ENCODE assay signal across 27 cellular contexts in the genomic region with DNA sequence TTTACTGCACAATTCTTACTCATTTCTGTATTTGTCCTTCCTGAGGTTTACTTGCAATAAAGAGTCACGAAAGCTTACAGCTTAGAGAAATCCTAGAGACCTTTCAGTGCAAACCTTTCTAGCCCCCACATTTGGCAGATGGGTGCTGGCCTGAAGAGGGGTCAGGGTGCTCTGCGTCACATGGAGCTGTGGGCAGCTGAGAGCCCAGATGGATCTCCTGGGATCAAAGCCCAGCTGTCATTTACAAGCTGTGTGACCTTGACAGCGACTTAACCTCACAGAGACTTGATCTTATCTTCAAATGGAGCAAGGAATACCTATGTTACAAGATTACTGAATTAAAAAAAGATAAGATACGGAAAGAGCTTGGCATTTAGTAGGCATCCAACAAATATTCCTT.
"Had no signal": no experiment of that assay in that cellular context is flagged by ENCODE, and none has a peak within 500 bp of the region (broad histone marks: within the 10 kb centered on the region; RNA-seq: fewer than 3 reads in every experiment).

No MANE protein-coding gene starts in this region.

- H3K27me3 Mint-ChIP-seq: activated CD4-positive, alpha-beta T cell treated with anti-CD3 and anti-CD28 coated beads, Interleukin-2, amount 10 ng/mL, durations not matched to agents 24 days and 14 days; activated naive CD8-positive, alpha-beta T cell treated with anti-CD3 and anti-CD28 coated beads, Interleukin-2, amount 50 U/mL, for 24 hours had no signal

- H3K27me3 ChIP-seq: brain microvascular endothelial cell, cardiac muscle cell had no signal

- H3K4me3 ChIP-seq: cardiac muscle cell had no signal

- H3K36me3 Mint-ChIP-seq: activated CD8-positive, alpha-beta memory T cell treated with anti-CD3 and anti-CD28 coated beads, Interleukin-2, amount 10 ng/mL, durations not matched to agents 7 days and 5 days; activated naive CD4-positive, alpha-beta T cell treated with anti-CD3 and anti-CD28 coated beads, Interleukin-2, amount 50 U/mL, for 72 hours had no signal

- DNase-seq: activated B cell treated with CpG ODN at 0.5 μM for 24 hours; activated CD4-positive, alpha-beta T cell treated with anti-CD3 and anti-CD28 coated beads for 1 hour; activated CD4-positive, alpha-beta T cell treated with anti-CD3 and anti-CD28 coated beads, Interleukin-2, amount 10 ng/mL, durations not matched to agents 24 days and 14 days; activated CD4-positive, alpha-beta T cell treated with anti-CD3 and anti-CD28 coated beads, Interleukin-2, amount 50 U/mL, for 48 hours; activated CD8-positive, alpha-beta memory T cell treated with anti-CD3 and anti-CD28 coated beads, Interleukin-2, amount 10 ng/mL, durations not matched to agents 7 days and 5 days; activated effector memory CD4-positive, alpha-beta T cell treated with anti-CD3 and anti-CD28 coated beads, Interleukin-2, amount 50 U/mL, for 16 hours; activated naive CD4-positive, alpha-beta T cell treated with Interleukin-2 at 50 U/mL for 16 hours; activated naive CD8-positive, alpha-beta T cell treated with anti-CD3 and anti-CD28 coated beads, Interleukin-2, amount 50 U/mL, for 24 hours; activated T-cell treated with anti-CD3 and anti-CD28 coated beads, Interleukin-2, amount 50 U/mL, for 24 hours; amygdala; brain microvascular endothelial cell; cerebellar nuclear complex; Karpas-422; MM.1S; NCI-H1105 treated with DMSO at 0.1 percent for 48 hours; NCI-H1436 treated with DMSO at 0.1 percent for 48 hours; NCI-H187 treated with DMSO at 0.1 percent for 48 hours; NCI-H2081 treated with DMSO at 0.1 percent for 48 hours; NCI-H446; NCI-H526; PC-3; SHP77 treated with DMSO at 0.1 percent for 48 hours; T-helper 17 cell; T-helper 9 cell had no signal

- H3K27ac ChIP-seq: brain microvascular endothelial cell, cardiac muscle cell had no signal

- H3K36me3 ChIP-seq: brain microvascular endothelial cell, cardiac muscle cell had no signal

- ATAC-seq: activated CD8-positive, alpha-beta memory T cell treated with anti-CD3 and anti-CD28 coated beads, Interleukin-2, amount 10 ng/mL, durations not matched to agents 7 days and 5 days; activated naive CD4-positive, alpha-beta T cell treated with anti-CD3 and anti-CD28 coated beads, Interleukin-2, amount 50 U/mL, for 72 hours; activated naive CD8-positive, alpha-beta T cell treated with anti-CD3 and anti-CD28 coated beads, Interleukin-2, amount 50 U/mL, for 24 hours; PC-3; T-helper 17 cell had no signal

- H3K27ac Mint-ChIP-seq: activated B cell treated with CpG ODN at 0.5 μM for 24 hours; activated CD4-positive, alpha-beta T cell treated with anti-CD3 and anti-CD28 coated beads, Interleukin-2, amount 10 ng/mL, durations not matched to agents 24 days and 14 days; activated CD8-positive, alpha-beta memory T cell treated with anti-CD3 and anti-CD28 coated beads, Interleukin-2, amount 10 ng/mL, durations not matched to agents 7 days and 5 days; activated naive CD4-positive, alpha-beta T cell treated with anti-CD3 and anti-CD28 coated beads, Interleukin-2, amount 50 U/mL, for 72 hours; activated naive CD8-positive, alpha-beta T cell treated with anti-CD3 and anti-CD28 coated beads, Interleukin-2, amount 50 U/mL, for 24 hours; activated T-cell treated with anti-CD3 and anti-CD28 coated beads, Interleukin-2, amount 50 U/mL, for 24 hours; activated T-helper 1 cell treated with anti-CD3 and anti-CD28 coated beads, Interleukin-12 subunit alpha, Interleukin-12 subunit beta, Interleukin-2, Interleukin-4 antibody, amounts not matched to agents 30 ng/mL and 10 ng/mL and 1 ng/mL, durations not matched to agents 14 hours and 24 hours and 36 hours; T-helper 17 cell had no signal

- H3K4me1 Mint-ChIP-seq: activated B cell treated with CpG ODN at 0.5 μM for 24 hours; activated CD4-positive, alpha-beta T cell treated with anti-CD3 and anti-CD28 coated beads, Interleukin-2, amount 10 ng/mL, durations not matched to agents 24 days and 14 days; activated CD8-positive, alpha-beta memory T cell treated with anti-CD3 and anti-CD28 coated beads, Interleukin-2, amount 10 ng/mL, durations not matched to agents 7 days and 5 days; activated naive CD8-positive, alpha-beta T cell treated with anti-CD3 and anti-CD28 coated beads, Interleukin-2, amount 50 U/mL, for 24 hours; T-helper 17 cell had no signal

- H3K9me3 Mint-ChIP-seq: activated B cell treated with CpG ODN at 0.5 μM for 24 hours; activated CD4-positive, alpha-beta T cell treated with anti-CD3 and anti-CD28 coated beads, Interleukin-2, amount 10 ng/mL, durations not matched to agents 24 days and 14 days; activated naive CD4-positive, alpha-beta T cell treated with anti-CD3 and anti-CD28 coated beads, Interleukin-2, amount 50 U/mL, for 72 hours; activated naive CD8-positive, alpha-beta T cell treated with anti-CD3 and anti-CD28 coated beads, Interleukin-2, amount 50 U/mL, for 24 hours; activated T-cell treated with anti-CD3 and anti-CD28 coated beads, Interleukin-2, amount 50 U/mL, for 24 hours; activated T-helper 1 cell treated with anti-CD3 and anti-CD28 coated beads, Interleukin-12 subunit alpha, Interleukin-12 subunit beta, Interleukin-2, Interleukin-4 antibody, amounts not matched to agents 30 ng/mL and 10 ng/mL and 1 ng/mL, durations not matched to agents 14 hours and 24 hours and 36 hours had no signal

- H3K4me3 Mint-ChIP-seq: activated B cell treated with CpG ODN at 0.5 μM for 24 hours; activated CD4-positive, alpha-beta T cell treated with anti-CD3 and anti-CD28 coated beads, Interleukin-2, amount 10 ng/mL, durations not matched to agents 24 days and 14 days; activated CD8-positive, alpha-beta memory T cell treated with anti-CD3 and anti-CD28 coated beads, Interleukin-2, amount 10 ng/mL, durations not matched to agents 7 days and 5 days; activated naive CD8-positive, alpha-beta T cell treated with anti-CD3 and anti-CD28 coated beads, Interleukin-2, amount 50 U/mL, for 24 hours; activated T-cell treated with anti-CD3 and anti-CD28 coated beads, Interleukin-2, amount 50 U/mL, for 24 hours; activated T-helper 1 cell treated with anti-CD3 and anti-CD28 coated beads, Interleukin-12 subunit alpha, Interleukin-12 subunit beta, Interleukin-2, Interleukin-4 antibody, amounts not matched to agents 30 ng/mL and 10 ng/mL and 1 ng/mL, durations not matched to agents 14 hours and 24 hours and 36 hours; T-helper 17 cell had no signal
